ENCODE assay signal across 1 cellular context in the genomic region with DNA sequence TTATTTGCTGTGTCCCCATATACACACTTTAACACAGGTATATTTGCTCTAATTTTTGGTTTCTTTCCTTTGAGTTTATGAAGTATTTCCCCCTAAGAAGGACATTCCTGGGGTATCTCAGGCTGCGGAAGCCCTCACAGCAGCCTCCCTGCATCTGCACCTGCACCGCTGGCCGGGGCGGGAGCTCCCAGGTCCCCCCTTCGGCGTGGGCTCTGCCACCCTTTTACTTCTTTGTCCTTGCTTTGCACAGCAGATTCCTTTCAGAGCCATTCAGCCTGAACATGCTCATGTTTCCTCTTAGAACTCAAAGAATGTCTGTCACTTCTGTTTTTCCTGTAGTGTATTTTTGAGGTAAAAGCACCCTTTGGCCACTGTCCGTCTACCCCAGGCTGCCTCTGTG.
TF ChIP-seq lines count a peak whose summit lies in the region.

No MANE protein-coding gene starts in this region.

TF ChIP-seq in GM23338, 12 proteins besides CTCF, POLR2A, EP300 and RAD21:
- TF ChIP-seq, protein P1, sequence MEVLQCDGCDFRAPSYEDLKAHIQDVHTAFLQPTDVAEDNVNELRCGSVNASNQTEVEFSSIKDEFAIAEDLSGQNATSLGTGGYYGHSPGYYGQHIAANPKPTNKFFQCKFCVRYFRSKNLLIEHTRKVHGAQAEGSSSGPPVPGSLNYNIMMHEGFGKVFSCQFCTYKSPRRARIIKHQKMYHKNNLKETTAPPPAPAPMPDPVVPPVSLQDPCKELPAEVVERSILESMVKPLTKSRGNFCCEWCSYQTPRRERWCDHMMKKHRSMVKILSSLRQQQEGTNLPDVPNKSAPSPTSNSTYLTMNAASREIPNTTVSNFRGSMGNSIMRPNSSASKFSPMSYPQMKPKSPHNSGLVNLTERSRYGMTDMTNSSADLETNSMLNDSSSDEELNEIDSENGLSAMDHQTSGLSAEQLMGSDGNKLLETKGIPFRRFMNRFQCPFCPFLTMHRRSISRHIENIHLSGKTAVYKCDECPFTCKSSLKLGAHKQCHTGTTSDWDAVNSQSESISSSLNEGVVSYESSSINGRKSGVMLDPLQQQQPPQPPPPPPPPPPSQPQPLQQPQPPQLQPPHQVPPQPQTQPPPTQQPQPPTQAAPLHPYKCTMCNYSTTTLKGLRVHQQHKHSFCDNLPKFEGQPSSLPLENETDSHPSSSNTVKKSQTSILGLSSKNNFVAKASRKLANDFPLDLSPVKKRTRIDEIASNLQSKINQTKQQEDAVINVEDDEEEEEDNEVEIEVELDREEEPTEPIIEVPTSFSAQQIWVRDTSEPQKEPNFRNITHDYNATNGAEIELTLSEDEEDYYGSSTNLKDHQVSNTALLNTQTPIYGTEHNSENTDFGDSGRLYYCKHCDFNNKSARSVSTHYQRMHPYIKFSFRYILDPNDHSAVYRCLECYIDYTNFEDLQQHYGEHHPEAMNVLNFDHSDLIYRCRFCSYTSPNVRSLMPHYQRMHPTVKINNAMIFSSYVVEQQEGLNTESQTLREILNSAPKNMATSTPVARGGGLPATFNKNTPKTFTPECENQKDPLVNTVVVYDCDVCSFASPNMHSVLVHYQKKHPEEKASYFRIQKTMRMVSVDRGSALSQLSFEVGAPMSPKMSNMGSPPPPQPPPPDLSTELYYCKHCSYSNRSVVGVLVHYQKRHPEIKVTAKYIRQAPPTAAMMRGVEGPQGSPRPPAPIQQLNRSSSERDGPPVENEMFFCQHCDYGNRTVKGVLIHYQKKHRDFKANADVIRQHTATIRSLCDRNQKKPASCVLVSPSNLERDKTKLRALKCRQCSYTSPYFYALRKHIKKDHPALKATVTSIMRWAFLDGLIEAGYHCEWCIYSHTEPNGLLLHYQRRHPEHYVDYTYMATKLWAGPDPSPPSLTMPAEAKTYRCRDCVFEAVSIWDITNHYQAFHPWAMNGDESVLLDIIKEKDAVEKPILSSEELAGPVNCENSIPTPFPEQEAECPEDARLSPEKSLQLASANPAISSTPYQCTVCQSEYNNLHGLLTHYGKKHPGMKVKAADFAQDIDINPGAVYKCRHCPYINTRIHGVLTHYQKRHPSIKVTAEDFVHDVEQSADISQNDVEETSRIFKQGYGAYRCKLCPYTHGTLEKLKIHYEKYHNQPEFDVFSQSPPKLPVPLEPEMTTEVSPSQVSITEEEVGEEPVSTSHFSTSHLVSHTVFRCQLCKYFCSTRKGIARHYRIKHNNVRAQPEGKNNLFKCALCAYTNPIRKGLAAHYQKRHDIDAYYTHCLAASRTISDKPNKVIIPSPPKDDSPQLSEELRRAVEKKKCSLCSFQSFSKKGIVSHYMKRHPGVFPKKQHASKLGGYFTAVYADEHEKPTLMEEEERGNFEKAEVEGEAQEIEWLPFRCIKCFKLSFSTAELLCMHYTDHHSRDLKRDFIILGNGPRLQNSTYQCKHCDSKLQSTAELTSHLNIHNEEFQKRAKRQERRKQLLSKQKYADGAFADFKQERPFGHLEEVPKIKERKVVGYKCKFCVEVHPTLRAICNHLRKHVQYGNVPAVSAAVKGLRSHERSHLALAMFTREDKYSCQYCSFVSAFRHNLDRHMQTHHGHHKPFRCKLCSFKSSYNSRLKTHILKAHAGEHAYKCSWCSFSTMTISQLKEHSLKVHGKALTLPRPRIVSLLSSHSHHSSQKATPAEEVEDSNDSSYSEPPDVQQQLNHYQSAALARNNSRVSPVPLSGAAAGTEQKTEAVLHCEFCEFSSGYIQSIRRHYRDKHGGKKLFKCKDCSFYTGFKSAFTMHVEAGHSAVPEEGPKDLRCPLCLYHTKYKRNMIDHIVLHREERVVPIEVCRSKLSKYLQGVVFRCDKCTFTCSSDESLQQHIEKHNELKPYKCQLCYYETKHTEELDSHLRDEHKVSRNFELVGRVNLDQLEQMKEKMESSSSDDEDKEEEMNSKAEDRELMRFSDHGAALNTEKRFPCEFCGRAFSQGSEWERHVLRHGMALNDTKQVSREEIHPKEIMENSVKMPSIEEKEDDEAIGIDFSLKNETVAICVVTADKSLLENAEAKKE (CRISPR knock-in tag; IDR thresholded peaks at IDR 0.05): no peak
- no peak for TF ChIP-seq NANOG (IDR thresholded peaks at IDR 0.05; ENCODE audit: borderline replicate concordance)
- TF ChIP-seq, protein P2, sequence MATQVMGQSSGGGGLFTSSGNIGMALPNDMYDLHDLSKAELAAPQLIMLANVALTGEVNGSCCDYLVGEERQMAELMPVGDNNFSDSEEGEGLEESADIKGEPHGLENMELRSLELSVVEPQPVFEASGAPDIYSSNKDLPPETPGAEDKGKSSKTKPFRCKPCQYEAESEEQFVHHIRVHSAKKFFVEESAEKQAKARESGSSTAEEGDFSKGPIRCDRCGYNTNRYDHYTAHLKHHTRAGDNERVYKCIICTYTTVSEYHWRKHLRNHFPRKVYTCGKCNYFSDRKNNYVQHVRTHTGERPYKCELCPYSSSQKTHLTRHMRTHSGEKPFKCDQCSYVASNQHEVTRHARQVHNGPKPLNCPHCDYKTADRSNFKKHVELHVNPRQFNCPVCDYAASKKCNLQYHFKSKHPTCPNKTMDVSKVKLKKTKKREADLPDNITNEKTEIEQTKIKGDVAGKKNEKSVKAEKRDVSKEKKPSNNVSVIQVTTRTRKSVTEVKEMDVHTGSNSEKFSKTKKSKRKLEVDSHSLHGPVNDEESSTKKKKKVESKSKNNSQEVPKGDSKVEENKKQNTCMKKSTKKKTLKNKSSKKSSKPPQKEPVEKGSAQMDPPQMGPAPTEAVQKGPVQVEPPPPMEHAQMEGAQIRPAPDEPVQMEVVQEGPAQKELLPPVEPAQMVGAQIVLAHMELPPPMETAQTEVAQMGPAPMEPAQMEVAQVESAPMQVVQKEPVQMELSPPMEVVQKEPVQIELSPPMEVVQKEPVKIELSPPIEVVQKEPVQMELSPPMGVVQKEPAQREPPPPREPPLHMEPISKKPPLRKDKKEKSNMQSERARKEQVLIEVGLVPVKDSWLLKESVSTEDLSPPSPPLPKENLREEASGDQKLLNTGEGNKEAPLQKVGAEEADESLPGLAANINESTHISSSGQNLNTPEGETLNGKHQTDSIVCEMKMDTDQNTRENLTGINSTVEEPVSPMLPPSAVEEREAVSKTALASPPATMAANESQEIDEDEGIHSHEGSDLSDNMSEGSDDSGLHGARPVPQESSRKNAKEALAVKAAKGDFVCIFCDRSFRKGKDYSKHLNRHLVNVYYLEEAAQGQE (IDR thresholded peaks at IDR 0.05; ENCODE audit: unreplicated experiment): no peak
- no peak for TF ChIP-seq EZH2 (IDR thresholded peaks at IDR 0.05; ENCODE audit: low read depth, unreplicated experiment)
